Comparison of ENCODE assay signal across 1 cellular context in the genomic region with DNA sequence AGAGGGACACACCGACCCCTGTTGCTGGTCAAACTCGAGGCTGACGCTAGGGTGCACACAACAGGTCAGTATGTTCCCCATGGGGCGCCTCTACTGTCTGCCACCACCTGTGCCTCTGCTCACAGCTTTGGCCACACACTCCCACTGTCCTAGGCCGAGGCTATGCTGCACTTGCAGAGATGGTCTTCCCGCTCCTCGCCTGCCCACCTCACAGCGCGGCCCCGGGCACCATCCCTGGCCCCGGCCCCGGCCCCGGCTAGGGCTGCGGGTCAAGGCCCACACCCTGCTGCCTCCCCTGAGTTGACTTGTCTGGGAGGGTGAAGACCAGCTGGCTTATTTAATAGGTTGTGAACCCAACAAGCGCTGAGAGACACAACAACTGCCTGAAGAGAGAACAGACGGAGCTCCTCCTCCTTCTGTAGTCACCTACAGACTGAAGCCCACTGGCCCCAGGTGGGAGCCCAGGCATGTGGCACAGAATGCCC.
TF ChIP-seq lines count a peak whose summit lies in the region.

Gene AGAP5, minus strand, starts transcription at position 435 of the 485 bp plus-strand sequence. Its CDS starts 354 bp downstream, at position 81.

TF ChIP-seq in K562, 482 proteins besides CTCF, POLR2A, EP300 and RAD21:
- TF ChIP-seq POLR2G (IDR thresholded peaks at IDR 0.05; ENCODE audit: low read depth, low read length): 0 out of 2 replicates have a peak, but pooled peaks have one; percentile 32
